In genomic region chr18:74493689-74494088, GRCh38 we compare ENCODE assay signal across 9 cellular contexts. TPM values are rescaled to one million over a fixed set of nuclear protein-coding genes. Genes with fewer than 3 reads are reported as not detected.
DNase-seq lines count a peak whose midpoint lies in the region; ATAC-seq and TF ChIP-seq lines count a peak whose summit lies in the region.
"Had no signal": no experiment of that assay in that cellular context is flagged by ENCODE, and none has a peak within 500 bp of the region (broad histone marks: within the 10 kb centered on the region; RNA-seq: fewer than 3 reads in every experiment).

No MANE protein-coding gene starts in this region.

- no peak overlapping the region for H3K9ac ChIP-seq in H9 (ENCODE audit: extremely low read depth, insufficient read length, low read length)

- H3K56ac ChIP-seq in H9 (ENCODE audit: insufficient read length, low read depth, low read length) = no peak overlapping the region

- no peak overlapping the region for H3K14ac ChIP-seq in H9 (ENCODE audit: insufficient read depth, low read length)

- no peak overlapping the region for H3K23ac ChIP-seq in H9 (ENCODE audit: insufficient read length, low read depth, low read length)

- peaks cover 2 to 4% of the 10 kb centered on the region in 2 experiments; a peak in 3 of 5 replicates for H3K9me3 Mint-ChIP-seq in H9
- H3K9me3 Mint-ChIP-seq in activated CD4-positive, alpha-beta T cell treated with anti-CD3 and anti-CD28 coated beads for 36 hours (ENCODE audit: low read depth) = no peaks in the 10 kb centered on the region
- peaks cover 9% of the 10 kb centered on the region for H3K9me3 Mint-ChIP-seq in nephron progenitor cell
- H3K9me3 Mint-ChIP-seq in activated T-helper 17 cell treated with anti-CD3 and anti-CD28 coated beads, Interleukin-2, amount 50 U/mL, for 72 hours = no peaks in the 10 kb centered on the region
- H3K9me3 Mint-ChIP-seq: activated B cell treated with CpG ODN at 0.5 μM for 24 hours had no signal

- H3K9me3 ChIP-seq in H9 (ENCODE audit: control insufficient read depth, low read depth, low read length) = no peaks in the 10 kb centered on the region

- no peak overlapping the region for H3K27ac ChIP-seq in H9 (ENCODE audit: insufficient read length, low read depth, low read length)

- CTCF ChIA-PET in activated CD4-positive, alpha-beta T cell treated with anti-CD3 and anti-CD28 coated beads for 36 hours (lab: Charles Lee) = interaction anchor here (0.5 to 4.8 kb wide), 21 partner anchors 9 to 336 kb away, joined by 3 to 40 read pairs (median 3); no protein-coding TSS in a partner anchor

- H3K27me3 ChIP-seq in H9 (ENCODE audit: insufficient read depth, low read length) = no peaks in the 10 kb centered on the region

- no CpG with 5 or more reads among the region's 1 CpG for WGBS in H9 (ENCODE audit: extremely low coverage, insufficient read length, low lambda C conversion rate)

- H3K4me3 Mint-ChIP-seq in H9 = 0 out of 5 replicates have a peak overlapping the region, but pooled peaks of 1 of the 2 experiments have one; percentile 17
- no peak overlapping the region for H3K4me3 Mint-ChIP-seq in activated CD4-positive, alpha-beta T cell treated with anti-CD3 and anti-CD28 coated beads for 36 hours
- H3K4me3 Mint-ChIP-seq in nephron progenitor cell = peak overlapping the region; percentile 52
- H3K4me3 Mint-ChIP-seq in activated T-helper 17 cell treated with anti-CD3 and anti-CD28 coated beads, Interleukin-2, amount 50 U/mL, for 72 hours = no peak overlapping the region

- POLR2A ChIA-PET in activated CD4-positive, alpha-beta T cell treated with anti-CD3 and anti-CD28 coated beads for 36 hours (lab: Charles Lee) = no interaction called here

- H3K4me1 ChIP-seq in H9 (ENCODE audit: insufficient read depth, low read length) = no peaks in the 10 kb centered on the region

- intact Hi-C loops in activated CD4-positive, alpha-beta T cell treated with anti-CD3 and anti-CD28 coated beads for 36 hours (cut with DNase I, micrococcal nuclease) = loop anchor here (1.0 to 10.0 kb wide), 3 partner anchors 140 to 721 kb away; partner anchors contain the start of gene TSHZ1 (in 1 of the 2)

- peaks cover 6 to 12% (median 11%) of the 10 kb centered on the region in 3 experiments; a peak in 5 of 7 replicates for H3K36me3 Mint-ChIP-seq in H9 (ENCODE audit: insufficient read depth in 1 of 3, low read depth in 3 of 3)
- peaks cover 4% of the 10 kb centered on the region for H3K36me3 Mint-ChIP-seq in activated CD4-positive, alpha-beta T cell treated with anti-CD3 and anti-CD28 coated beads for 36 hours (ENCODE audit: low read depth)
- peaks cover 11% of the 10 kb centered on the region for H3K36me3 Mint-ChIP-seq in nephron progenitor cell (ENCODE audit: low read depth)
- peaks cover 17% of the 10 kb centered on the region for H3K36me3 Mint-ChIP-seq in activated T-helper 17 cell treated with anti-CD3 and anti-CD28 coated beads, Interleukin-2, amount 50 U/mL, for 72 hours (ENCODE audit: low read depth)

- no peak overlapping the region for H2BK15ac ChIP-seq in H9 (ENCODE audit: low read depth, low read length)

- H4K20me1 ChIP-seq in H9 (ENCODE audit: control insufficient read depth, insufficient read depth, insufficient read length) = no peaks in the 10 kb centered on the region

- H3K4ac ChIP-seq in H9 (ENCODE audit: low read depth, low read length) = no peak overlapping the region

- H3K79me2 ChIP-seq in H9 (ENCODE audit: insufficient read depth, low read length) = peaks cover 9% of the 10 kb centered on the region

- H3K27ac Mint-ChIP-seq in H9 = no peak overlapping the region; a peak in 1 of 7 replicates
- H3K27ac Mint-ChIP-seq in activated CD4-positive, alpha-beta T cell treated with anti-CD3 and anti-CD28 coated beads for 36 hours = no peak overlapping the region
- H3K27ac Mint-ChIP-seq in nephron progenitor cell = no peak overlapping the region
- no peak overlapping the region for H3K27ac Mint-ChIP-seq in activated T-helper 17 cell treated with anti-CD3 and anti-CD28 coated beads, Interleukin-2, amount 50 U/mL, for 72 hours
- H3K27ac Mint-ChIP-seq: activated B cell treated with CpG ODN at 0.5 μM for 24 hours had no signal

- no peak overlapping the region for H2BK12ac ChIP-seq in H9 (ENCODE audit: insufficient read length, low read depth, low read length)

- H3K18ac ChIP-seq in H9 (ENCODE audit: insufficient read length, low read depth, low read length) = no peak overlapping the region

- H2BK20ac ChIP-seq in H9 (ENCODE audit: low read depth, low read length, poor library complexity, severe bottlenecking) = no peak overlapping the region

- H3K79me1 ChIP-seq in H9 (ENCODE audit: insufficient read depth, low read depth, low read length, poor library complexity, severe bottlenecking) = peaks cover 4% of the 10 kb centered on the region

- H3K4me1 Mint-ChIP-seq in H9 = peaks cover 12 to 14% of the 10 kb centered on the region in 2 experiments
- H3K4me1 Mint-ChIP-seq in activated CD4-positive, alpha-beta T cell treated with anti-CD3 and anti-CD28 coated beads for 36 hours = peaks cover 21% of the 10 kb centered on the region
- peaks cover 37% of the 10 kb centered on the region for H3K4me1 Mint-ChIP-seq in nephron progenitor cell
- H3K4me1 Mint-ChIP-seq in activated T-helper 17 cell treated with anti-CD3 and anti-CD28 coated beads, Interleukin-2, amount 50 U/mL, for 72 hours = no peaks in the 10 kb centered on the region

- H2BK120ac ChIP-seq in H9 (ENCODE audit: low read depth, low read length, poor library complexity, severe bottlenecking) = no peak overlapping the region

- no peak overlapping the region for H4K5ac ChIP-seq in H9 (ENCODE audit: insufficient read length, low read depth, low read length)

- no peak overlapping the region for H3T11ph ChIP-seq in H9 (ENCODE audit: low read length)

- DNase-seq in DMS153 treated with DMSO at 0.1 percent for 48 hours (lab: John Stamatoyannopoulos, UW; ENCODE audit: unreplicated experiment) (peak; percentile 50), H9 (peak; percentile 65), NCI-H1930 (lab: John Stamatoyannopoulos, UW) (peak; percentile 26 to 55), nephron progenitor cell (peak; percentile 31)
- DNase-seq in activated CD4-positive, alpha-beta T cell treated with anti-CD3 and anti-CD28 coated beads for 36 hours = peak; percentile 72
- DNase-seq in effector CD8-positive, alpha-beta T cell (lab: John Stamatoyannopoulos, UW) = peak; percentile 14
- DNase-seq: activated B cell treated with CpG ODN at 0.5 μM for 24 hours had no signal

- no peak overlapping the region for H2AFZ ChIP-seq in H9 (ENCODE audit: low read length)

- no peak overlapping the region for H3K4me2 ChIP-seq in H9 (ENCODE audit: insufficient read depth, insufficient read length, low read length)

- H2BK5ac ChIP-seq in H9 (ENCODE audit: insufficient read length, low read length) = no peak overlapping the region

- TF ChIP-seq CTCF in H9 (conservative IDR thresholded peaks at IDR 0.05) (peak; percentile 67), nephron progenitor cell (IDR thresholded peaks at IDR 0.05) (peak; percentile 49)

- H4K91ac ChIP-seq in H9 (ENCODE audit: insufficient read length, low read depth, low read length) = no peak overlapping the region

- H2AK5ac ChIP-seq in H9 (ENCODE audit: insufficient read length, low read length) = no peak overlapping the region

- H3K27me3 Mint-ChIP-seq in H9 (ENCODE audit: low read depth) (0 out of 2 replicates have a peak, but pooled peaks cover 1% of the 10 kb centered on the region), nephron progenitor cell (ENCODE audit: low read depth, poor library complexity) (peaks cover 7% of the 10 kb centered on the region)
- no peaks in the 10 kb centered on the region for H3K27me3 Mint-ChIP-seq in activated CD4-positive, alpha-beta T cell treated with anti-CD3 and anti-CD28 coated beads for 36 hours
- no peaks in the 10 kb centered on the region for H3K27me3 Mint-ChIP-seq in activated T-helper 17 cell treated with anti-CD3 and anti-CD28 coated beads, Interleukin-2, amount 50 U/mL, for 72 hours

- H3K23me2 ChIP-seq in H9 (ENCODE audit: insufficient read length, low read depth, low read length, poor library complexity, severe bottlenecking) = peaks cover 7% of the 10 kb centered on the region

- no peak overlapping the region for H4K8ac ChIP-seq in H9 (replicated peaks; ENCODE audit: insufficient read length, low read depth, low read length)

- peak; percentile 21 for ATAC-seq in activated CD4-positive, alpha-beta T cell treated with anti-CD3 and anti-CD28 coated beads for 36 hours
- ATAC-seq in GM19455 (IDR thresholded peaks at IDR 0.05; ENCODE audit: unreplicated experiment) = no peak
- no peak for ATAC-seq in activated T-helper 17 cell treated with anti-CD3 and anti-CD28 coated beads, Interleukin-2, amount 50 U/mL, for 72 hours (replicated peaks)

RNA-seq across cellular contexts. Expression of gene CNDP2, which starts 2.5 kb away (rescaled TPM):
- 212 and 214 TPM in 2 replicates for total RNA-seq in H9 (2021)
- total RNA-seq in activated CD4-positive, alpha-beta T cell treated with anti-CD3 and anti-CD28 coated beads for 36 hours = 100 to 1,000 TPM; 128 to 146 TPM
- 100 to 1,000 TPM; 141 to 217 TPM for total RNA-seq in activated T-helper 17 cell treated with anti-CD3 and anti-CD28 coated beads, Interleukin-2, amount 50 U/mL, for 72 hours

RNA-seq across cellular contexts. Expression of gene DIPK1C, which starts 36.6 kb away (rescaled TPM):
- total RNA-seq in H9 (2021) = not detected in 2 replicates
- total RNA-seq in activated CD4-positive, alpha-beta T cell treated with anti-CD3 and anti-CD28 coated beads for 36 hours = not detected
- total RNA-seq in activated T-helper 17 cell treated with anti-CD3 and anti-CD28 coated beads, Interleukin-2, amount 50 U/mL, for 72 hours = not detected
- total RNA-seq: activated B cell treated with CpG ODN at 0.5 μM for 24 hours had no signal

RNA-seq across cellular contexts. Expression of gene CNDP1, which starts 40.6 kb away (rescaled TPM):
- total RNA-seq in H9 (2021) = 0.29 TPM in 1 of 2 replicates, not detected in the other
- not detected for total RNA-seq in activated CD4-positive, alpha-beta T cell treated with anti-CD3 and anti-CD28 coated beads for 36 hours
- under 1 TPM in 1 of 2 donors, not detected in 1; 0.26 TPM for total RNA-seq in activated T-helper 17 cell treated with anti-CD3 and anti-CD28 coated beads, Interleukin-2, amount 50 U/mL, for 72 hours

Comparison
In these comparisons a context has a peak if more than half of its experiments do, and no peak if none do; other contexts are left out.
1. DNase-seq: peak in every context shown above with its lines; median percentile 72 in activated CD4-positive, alpha-beta T cell treated with anti-CD3 and anti-CD28 coated beads for 36 hours; 65 in H9; 50 in DMS153 treated with DMSO at 0.1 percent for 48 hours; 40 in NCI-H1930; 31 in nephron progenitor cell; 14 in effector CD8-positive, alpha-beta T cell.